Comparison of ENCODE assay signal across 11 cellular contexts in the genomic region with DNA sequence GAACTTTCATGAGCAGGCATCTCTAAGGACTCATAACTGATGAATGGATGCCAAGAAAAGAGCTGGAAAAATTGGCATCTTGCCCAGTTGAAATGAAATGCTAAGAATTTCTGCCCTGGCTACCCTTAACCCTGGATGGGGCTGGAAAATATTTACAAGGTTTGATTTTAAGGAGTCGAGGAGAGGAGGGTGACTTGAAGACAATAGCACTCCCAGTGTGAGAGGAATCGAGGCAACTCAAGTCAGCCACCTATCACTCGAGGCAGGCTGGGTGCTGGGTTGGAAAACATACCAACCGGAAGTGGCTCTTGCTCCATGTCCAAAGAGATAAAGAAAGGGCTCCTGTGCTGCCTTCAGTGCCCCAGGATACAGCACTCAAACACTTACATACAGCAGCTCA. TPM values are rescaled to one million over a fixed set of nuclear protein-coding genes. Genes with fewer than 3 reads are reported as not detected.
A peak's percentile ranks its signal among the peaks of the same experiment; 100 is the strongest.
DNase-seq lines count a peak whose midpoint lies in the region; ATAC-seq and TF ChIP-seq lines count a peak whose summit lies in the region.
"Had no signal": no experiment of that assay in that cellular context is flagged by ENCODE, and none has a peak within 500 bp of the region (broad histone marks: within the 10 kb centered on the region; RNA-seq: fewer than 3 reads in every experiment).

No MANE protein-coding gene starts in this region.

- peaks cover 22% of the 10 kb centered on the region for H3K4me1 ChIP-seq in right cardiac atrium (ENCODE audit: control insufficient read depth, insufficient read depth, low read length)
- H3K4me1 ChIP-seq in smooth muscle cell (ENCODE audit: low read depth): peaks cover 75% of the 10 kb centered on the region

- H3K9me3 Mint-ChIP-seq in brain: no peaks in the 10 kb centered on the region
- H3K9me3 Mint-ChIP-seq: stimulated activated naive CD8-positive, alpha-beta T cell treated with anti-CD3 and anti-CD28 coated beads, Interleukin-15, Interleukin-2, amounts not matched to agents 100 ng/mL and 50 ng/mL, for 24 hours had no signal

- H3K79me2 ChIP-seq in smooth muscle cell (ENCODE audit: low read depth): peaks cover 100% of the 10 kb centered on the region

- no peak for TF ChIP-seq POLR2A in GM18505 (IDR thresholded peaks at IDR 0.05; ENCODE audit: borderline replicate concordance, extremely low read depth, insufficient read depth, insufficient read length)

- peak overlapping the region; percentile 86 to 93 (median 87) for H3K4me3 Mint-ChIP-seq in brain
- H3K4me3 Mint-ChIP-seq: stimulated activated naive CD8-positive, alpha-beta T cell treated with anti-CD3 and anti-CD28 coated beads, Interleukin-15, Interleukin-2, amounts not matched to agents 100 ng/mL and 50 ng/mL, for 24 hours had no signal

- peak overlapping the region; percentile 68 to 100 (median 97) for H3K27ac Mint-ChIP-seq in brain
- H3K27ac Mint-ChIP-seq: stimulated activated naive CD8-positive, alpha-beta T cell treated with anti-CD3 and anti-CD28 coated beads, Interleukin-15, Interleukin-2, amounts not matched to agents 100 ng/mL and 50 ng/mL, for 24 hours had no signal

- peaks cover 6% of the 10 kb centered on the region for H3F3A ChIP-seq in smooth muscle cell (ENCODE audit: low read depth)

- peaks cover 79% of the 10 kb centered on the region for H4K20me1 ChIP-seq in smooth muscle cell (ENCODE audit: low read depth)

- H3K27ac ChIP-seq in right cardiac atrium (ENCODE audit: low read length): peak overlapping the region; percentile 74
- peak overlapping the region; percentile 73 for H3K27ac ChIP-seq in smooth muscle cell (ENCODE audit: low read depth)

- no peaks in the 10 kb centered on the region for H3K36me3 ChIP-seq in smooth muscle cell (ENCODE audit: low read depth)

- H3K27me3 Mint-ChIP-seq in brain: peaks cover 2% of the 10 kb centered on the region
- H3K27me3 Mint-ChIP-seq: stimulated activated naive CD8-positive, alpha-beta T cell treated with anti-CD3 and anti-CD28 coated beads, Interleukin-15, Interleukin-2, amounts not matched to agents 100 ng/mL and 50 ng/mL, for 24 hours had no signal

- no peaks in the 10 kb centered on the region for H3K9me3 ChIP-seq in right cardiac atrium (ENCODE audit: control insufficient read depth, low read length)
- no peaks in the 10 kb centered on the region for H3K9me3 ChIP-seq in smooth muscle cell (replicated peaks; ENCODE audit: low read depth)

- intact Hi-C loops in right cardiac atrium (cut with DNase I): loop anchor here in 3 of 4 donors (5.0 to 10.0 kb wide), 2 partner anchors 47 to 185 kb away; no protein-coding TSS in a partner anchor
- intact Hi-C loops in head of caudate nucleus (cut with DNase I): loop anchor here (10.0 kb wide), 1 partner anchor 185 kb away; no protein-coding TSS in a partner anchor

- H3K4me1 Mint-ChIP-seq in brain: peaks cover 95% of the 10 kb centered on the region

- H3K4me3 ChIP-seq in right cardiac atrium (ENCODE audit: low read length) (no peak overlapping the region), smooth muscle cell (no peak overlapping the region)

- H2AFZ ChIP-seq in smooth muscle cell (ENCODE audit: low read depth): no peak overlapping the region

- ATAC-seq in right cardiac atrium: peak; percentile 4 to 45
- no peak for ATAC-seq in GM18505 (IDR thresholded peaks at IDR 0.05; ENCODE audit: unreplicated experiment)

- no peak for TF ChIP-seq CTCF in brain (conservative IDR thresholded peaks at IDR 0.05)
- TF ChIP-seq CTCF in smooth muscle cell (IDR thresholded peaks at IDR 0.05; ENCODE audit: borderline replicate concordance, insufficient read depth, poor library complexity, severe bottlenecking): no peak

- peak; percentile 70 for DNase-seq in HS-27A (ENCODE audit: low read depth)
- DNase-seq in right cardiac atrium: no peak
- no peak for DNase-seq in smooth muscle cell (lab: John Stamatoyannopoulos, UW; ENCODE audit: unreplicated experiment)
- no peak for DNase-seq in head of caudate nucleus
- DNase-seq in SW 1271 (lab: John Stamatoyannopoulos, UW): no peak
- DNase-seq in HUDEP-2 (lab: John Stamatoyannopoulos, UW; ENCODE audit: unreplicated experiment in 76 of 76): no peak
- DNase-seq: activated effector memory CD4-positive, alpha-beta T cell treated with Interleukin-2 at 50 U/mL for 16 hours; retina had no signal

- no peaks in the 10 kb centered on the region for H3K36me3 Mint-ChIP-seq in brain

- H3K9ac ChIP-seq in smooth muscle cell (ENCODE audit: low read depth): no peak overlapping the region

- no peaks in the 10 kb centered on the region for H3K27me3 ChIP-seq in right cardiac atrium (ENCODE audit: control insufficient read depth, insufficient read depth)
- no peaks in the 10 kb centered on the region for H3K27me3 ChIP-seq in smooth muscle cell (ENCODE audit: low read depth)

- WGBS in right cardiac atrium: 24% methylated on average over 4 of the region's 4 CpGs
- WGBS in smooth muscle cell (ENCODE audit: low lambda C conversion rate): 58% methylated on average over 4 of the region's 4 CpGs

- H3K4me2 ChIP-seq in smooth muscle cell: peak overlapping the region; percentile 59

RNA-seq across cellular contexts. Expression of a gene that starts 5.1 kb away (rescaled TPM):
- polyA plus RNA-seq in brain (ENCODE audit: insufficient read depth, low read depth, low replicate concordance): 2.5 TPM
- total RNA-seq in right cardiac atrium: 10 to 100 TPM; 10.6 to 15.2 (median 11.8) TPM
- 2.3 TPM for polyA plus RNA-seq in right cardiac atrium
- total RNA-seq in smooth muscle cell: 49.9 and 68.9 TPM in 2 replicates
- 7.8 and 13.3 TPM in 2 replicates for polyA plus RNA-seq in smooth muscle cell
